ENCODE assay signal across 8 cellular contexts in genomic region chr11:77822126-77822525, GRCh38. TPM values are rescaled to one million over a fixed set of nuclear protein-coding genes. Genes with fewer than 3 reads are reported as not detected.
DNase-seq lines count a peak whose midpoint lies in the region; TF ChIP-seq lines count a peak whose summit lies in the region.
"Not testable (repeated sequence)": the region's sequence is repeated elsewhere in the genome, so short reads cannot be mapped to it uniquely, and the experiment has no call there.

No MANE protein-coding gene starts in this region.

- peak overlapping the region; percentile 97 for H3K4me3 Mint-ChIP-seq in HFFc6

- peaks cover 26% of the 10 kb centered on the region for H3K4me1 Mint-ChIP-seq in HFFc6 (ENCODE audit: low read depth)

- intact Hi-C loops in ovary (cut with DNase I): loop anchor here in 1 of 4 donors (10.0 kb wide), 1 partner anchor 173 kb away; the partner anchor contains the start of gene INTS4
- intact Hi-C loops in testis (cut with DNase I; ENCODE audit: low total_unique reads): loop anchor here (10.0 kb wide), 1 partner anchor 173 kb away; the partner anchor contains the start of gene INTS4

- CTCF ChIA-PET in SK-N-SH (lab: Yijun Ruan, JAX): not testable (repeated sequence)

- H3K4me1 ChIP-seq in SK-N-SH (ENCODE audit: control insufficient read depth in 1 of 2, insufficient read depth in 2 of 2, low read depth in 1 of 2, low read length in 1 of 2); ovary (ENCODE audit: insufficient read depth): not testable (repeated sequence)
- peaks cover 18% of the 10 kb centered on the region for H3K4me1 ChIP-seq in testis

- TF ChIP-seq CTCF in AG09309 (IDR thresholded peaks at IDR 0.05; ENCODE audit: control insufficient read depth, insufficient read depth, low read depth, low read length, missing control alignments); HFFc6 (IDR thresholded peaks at IDR 0.05); SK-N-SH (IDR thresholded peaks at IDR 0.05); cardiac fibroblast (IDR thresholded peaks at IDR 0.05; ENCODE audit: low read depth, low read length); fibroblast of pulmonary artery (IDR thresholded peaks at IDR 0.05; ENCODE audit: low read length, missing control alignments); ovary (IDR thresholded peaks at IDR 0.05); testis (IDR thresholded peaks at IDR 0.05): not testable (repeated sequence)

- DNase-seq in AG09309 (ENCODE audit: low read depth); HFFc6; SK-N-SH; cardiac fibroblast (ENCODE audit: low read depth in 2 of 2); fibroblast of pulmonary artery (ENCODE audit: low read depth); ovary; testis: not testable (repeated sequence)
- DNase-seq in left kidney (ENCODE audit: low read depth, low spot score): peak; percentile 5

- H3K9me2 ChIP-seq in SK-N-SH: not testable (repeated sequence)

- H3K36me3 ChIP-seq in SK-N-SH (replicated peaks in 1 of 2; ENCODE audit: control insufficient read depth in 1 of 2, insufficient read depth in 2 of 2, low read length in 1 of 2); ovary; testis (ENCODE audit: low read depth, missing control alignments): not testable (repeated sequence)

- peaks cover 21% of the 10 kb centered on the region for H4K20me1 ChIP-seq in SK-N-SH (ENCODE audit: insufficient read depth)

- peak overlapping the region in 1 of 2 experiments; percentile 72; a peak in 1 of 4 replicates for H3K27ac ChIP-seq in SK-N-SH (ENCODE audit: low read depth in 2 of 2, low read length in 1 of 2)
- not testable (repeated sequence) for H3K27ac ChIP-seq in ovary
- H3K27ac ChIP-seq in testis: peak overlapping the region; percentile 94 to 98

- 87% methylated on average over 13 of the region's 13 CpGs for WGBS in SK-N-SH (ENCODE audit: low lambda C conversion rate)
- WGBS in ovary, 3 donors: 30 to 47% (median 32%) methylated on average over 13 of the region's 13 CpGs
- WGBS in testis, 2 donors: 36 to 52% methylated on average over 13 of the region's 13 CpGs

- H3F3A ChIP-seq in SK-N-SH (replicated peaks; ENCODE audit: insufficient read depth): peaks cover 14% of the 10 kb centered on the region

- not testable (repeated sequence) for TF ChIP-seq RAD21 in SK-N-SH (IDR thresholded peaks at IDR 0.05; ENCODE audit: low read length)

- H3K4me3 ChIP-seq in AG09309 (ENCODE audit: control insufficient read depth, low read depth, low read length) (peak overlapping the region; percentile 8; the same call in 1 of the 2 replicates), SK-N-SH (ENCODE audit: low read depth in 2 of 2, low read length in 1 of 2) (peak overlapping the region; percentile 82 to 98; a peak in 3 of 4 replicates), cardiac fibroblast (replicated peaks in 1 of 2; ENCODE audit: low read depth in 2 of 2, low read length in 2 of 2) (peak overlapping the region; percentile 94 to 95), fibroblast of pulmonary artery (replicated peaks; ENCODE audit: low read depth, low read length) (peak overlapping the region; percentile 97), ovary (peak overlapping the region; percentile 57), testis (peak overlapping the region; percentile 84 to 100)

- peak overlapping the region; percentile 87 for H3K4me2 ChIP-seq in SK-N-SH

- TF ChIP-seq POLR2A in ovary (IDR thresholded peaks at IDR 0.05); testis (IDR thresholded peaks at IDR 0.05): not testable (repeated sequence)

- H3K27me3 Mint-ChIP-seq in HFFc6 (ENCODE audit: insufficient read depth): not testable (repeated sequence)

- not testable (repeated sequence) for H3K9me3 ChIP-seq in SK-N-SH, ovary, testis

- not testable (repeated sequence) for TF ChIP-seq EP300 in SK-N-SH (IDR thresholded peaks at IDR 0.05; ENCODE audit: borderline replicate concordance in 1 of 2, low read depth in 1 of 2, low read length in 1 of 2); ovary (IDR thresholded peaks at IDR 0.05)

- H3K79me2 ChIP-seq in SK-N-SH (ENCODE audit: insufficient read depth): peaks cover 77% of the 10 kb centered on the region

- H3K27me3 ChIP-seq in SK-N-SH (ENCODE audit: insufficient read depth); ovary; testis: not testable (repeated sequence)

- H3K27ac Mint-ChIP-seq in HFFc6: not testable (repeated sequence)

- H2AFZ ChIP-seq in SK-N-SH (ENCODE audit: low read depth): peak overlapping the region; percentile 90; the same call in 1 of the 2 replicates

- peak overlapping the region; percentile 74; the same call in 1 of the 2 replicates for H3K9ac ChIP-seq in SK-N-SH

- POLR2A ChIA-PET in SK-N-SH (lab: Yijun Ruan, JAX): not testable (repeated sequence)

- H3K36me3 Mint-ChIP-seq in HFFc6 (ENCODE audit: low read depth): not testable (repeated sequence)

- H3K9me3 Mint-ChIP-seq in HFFc6: not testable (repeated sequence)

RNA-seq across cellular contexts. Expression of gene AAMDC, which starts 1.2 kb away (rescaled TPM):
- total RNA-seq in HFFc6 (2021; fragmentation: NEBNext Ultra II Directional; extraction: Animal tissue kit (Norgen Biotek cat#: 25700)): 10 to 100 TPM; 33.3 to 48.5 (median 39.5) TPM
- polyA plus RNA-seq in SK-N-SH (2012; rRNA removed) (54.2 and 66.6 TPM in 2 replicates), ovary (10 to 100 TPM; 77.2 to 77.6 TPM), testis (ENCODE audit: insufficient read depth, low read depth, low replicate concordance) (56.6 TPM)
- polyA plus RNA-seq in SK-N-SH (2012; cell fraction: cytosol; rRNA removed): 89.0 and 113 TPM in 2 replicates
- polyA plus RNA-seq in SK-N-SH (2012; cell fraction: nucleus; rRNA removed): 15.0 and 18.6 TPM in 2 replicates
- total RNA-seq in ovary (10 to 100 TPM; 21.8 to 50.7 (median 38.9) TPM), testis (10 to 100 TPM; 20.2 to 22.0 TPM)

RNA-seq across cellular contexts. Expression of gene RSF1, which starts 1.6 kb away (rescaled TPM):
- total RNA-seq in HFFc6 (2021; fragmentation: NEBNext Ultra II Directional; extraction: Animal tissue kit (Norgen Biotek cat#: 25700)): 10 to 100 TPM; 44.7 to 59.2 (median 55.3) TPM
- 8.4 and 8.9 TPM in 2 replicates for polyA plus RNA-seq in SK-N-SH (2012; rRNA removed)
- 10.6 and 18.9 TPM in 2 replicates for polyA plus RNA-seq in SK-N-SH (2012; cell fraction: cytosol; rRNA removed)
- 13.0 and 14.0 TPM in 2 replicates for polyA plus RNA-seq in SK-N-SH (2012; cell fraction: nucleus; rRNA removed)
- total RNA-seq in ovary: 10 to 100 TPM; 63.3 to 89.2 (median 76.6) TPM
- 10 to 100 TPM; 14.8 to 37.5 TPM for polyA plus RNA-seq in ovary
- total RNA-seq in testis: 100 to 1,000 TPM in 1 of 2 donors, 10 to 100 TPM in 1; 94.6 to 168 TPM
- 17.7 TPM for polyA plus RNA-seq in testis (ENCODE audit: insufficient read depth, low read depth, low replicate concordance)

Comparison
In these comparisons a context has a peak if more than half of its experiments do, and no peak if none do; other contexts are left out.
1. H3K4me3 ChIP-seq: peak in every context shown above with its lines; median percentile 97 in fibroblast of pulmonary artery; 94 in cardiac fibroblast; 92 in testis; 90 in SK-N-SH; 57 in ovary; 8 in AG09309.